Comparison of ENCODE assay signal across 30 cellular contexts in the genomic region with DNA sequence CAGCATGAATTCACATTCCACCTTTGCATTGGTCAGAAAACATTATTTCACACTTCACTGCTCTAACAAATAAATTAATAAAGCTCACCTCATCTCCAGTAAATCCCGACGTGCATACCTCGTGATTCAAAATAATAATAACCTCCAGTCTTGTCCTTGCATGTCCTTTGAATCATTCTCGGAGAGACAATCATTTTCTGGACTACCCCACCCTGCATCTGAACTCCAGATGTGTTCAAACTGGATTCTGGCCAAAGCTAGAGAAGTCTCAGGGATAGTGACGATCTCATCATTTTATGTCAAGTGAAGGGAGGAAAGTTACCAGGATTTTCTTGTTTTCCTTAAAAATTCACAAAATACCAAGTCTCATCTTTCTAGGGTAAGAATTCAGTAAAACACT.
DNase-seq lines count a peak whose midpoint lies in the region; ATAC-seq and TF ChIP-seq lines count a peak whose summit lies in the region.
"Had no signal": no experiment of that assay in that cellular context is flagged by ENCODE, and none has a peak within 500 bp of the region (broad histone marks: within the 10 kb centered on the region; RNA-seq: fewer than 3 reads in every experiment).

No MANE protein-coding gene starts in this region.

- POLR2A ChIA-PET in MCF 10A (lab: Yijun Ruan, JAX) = interaction anchor here (0.6 kb wide), 1 partner anchor 66 kb away, joined by 3 read pairs; no protein-coding TSS in a partner anchor

- H3K4me1 ChIP-seq in breast epithelium (no peaks in the 10 kb centered on the region), RWPE2 (ENCODE audit: insufficient read depth, poor library complexity, severe bottlenecking) (peaks cover 24% of the 10 kb centered on the region)
- H3K4me1 ChIP-seq: body of pancreas, heart left ventricle had no signal

- CTCF ChIA-PET in MCF 10A (lab: Yijun Ruan, JAX) = interaction anchor here (0.6 kb wide), 1 partner anchor 199 kb away, joined by 3 read pairs; no protein-coding TSS in a partner anchor

- no peaks in the 10 kb centered on the region for H3K36me3 Mint-ChIP-seq in MCF 10A (ENCODE audit: insufficient read depth, unreplicated experiment)
- H3K36me3 Mint-ChIP-seq: CD8-positive, alpha-beta T cell; naive thymus-derived CD4-positive, alpha-beta T cell had no signal

- H3K4me1 Mint-ChIP-seq in MCF 10A (ENCODE audit: insufficient read depth, unreplicated experiment) = peaks cover 20% of the 10 kb centered on the region
- H3K4me1 Mint-ChIP-seq: activated CD4-positive, alpha-beta T cell treated with anti-CD3 and anti-CD28 coated beads for 36 hours; activated T-helper 17 cell treated with anti-CD3 and anti-CD28 coated beads, Interleukin-2, amount 50 U/mL, for 72 hours; B cell; naive thymus-derived CD4-positive, alpha-beta T cell; stimulated activated naive CD8-positive, alpha-beta T cell treated with anti-CD3 and anti-CD28 coated beads, Interleukin-15, amount 100 ng/mL, for 72 hours had no signal

- H3K27me3 ChIP-seq in breast epithelium (no peaks in the 10 kb centered on the region), RWPE2 (ENCODE audit: insufficient read depth, poor library complexity, severe bottlenecking) (no peaks in the 10 kb centered on the region)
- H3K27me3 ChIP-seq: body of pancreas, heart left ventricle, neutrophil had no signal

- H3K4me3 Mint-ChIP-seq in MCF 10A (ENCODE audit: unreplicated experiment) = no peak overlapping the region
- H3K4me3 Mint-ChIP-seq: activated CD4-positive, alpha-beta T cell treated with anti-CD3 and anti-CD28 coated beads for 36 hours; activated CD8-positive, alpha-beta T cell treated with anti-CD3 and anti-CD28 coated beads, Interleukin-2, amount 10 ng/mL, durations not matched to agents 7 days and 5 days; activated T-helper 17 cell treated with anti-CD3 and anti-CD28 coated beads, Interleukin-2, amount 50 U/mL, for 72 hours; B cell; CD8-positive, alpha-beta T cell; naive thymus-derived CD4-positive, alpha-beta T cell; stimulated activated naive CD8-positive, alpha-beta T cell treated with anti-CD3 and anti-CD28 coated beads, Interleukin-15, amount 100 ng/mL, for 72 hours had no signal

- DNase-seq in MCF 10A (ENCODE audit: unreplicated experiment) (no peak), breast epithelium (ENCODE audit: low spot score in 2 of 2) (no peak), RWPE2 (ENCODE audit: low spot score) (no peak), fibroblast of peridontal ligament (ENCODE audit: extremely low read depth) (peak; percentile 25), omental fat pad (ENCODE audit: low spot score) (no peak), NCI-H128 (lab: John Stamatoyannopoulos, UW; ENCODE audit: unreplicated experiment) (no peak)
- DNase-seq in stimulated activated naive CD4-positive, alpha-beta T cell treated with Interleukin-2 at 50 U/mL for 16 hours (lab: John Stamatoyannopoulos, UW) = no peak
- DNase-seq: activated CD4-positive, alpha-beta T cell treated with anti-CD3 and anti-CD28 coated beads for 36 hours; activated CD8-positive, alpha-beta T cell treated with anti-CD3 and anti-CD28 coated beads, Interleukin-2, amount 10 ng/mL, durations not matched to agents 7 days and 5 days; activated naive CD4-positive, alpha-beta T cell treated with anti-CD3 and anti-CD28 coated beads, Interleukin-2, amount 50 U/mL, for 16 hours; body of pancreas; CD8-positive, alpha-beta T cell; cerebellar nuclear complex; DMS 273 treated with DMSO at 0.1 percent for 48 hours; foreskin melanocyte; heart left ventricle; islet precursor cell; naive thymus-derived CD4-positive, alpha-beta T cell; NCI-H146; NCI-H524; PC-3; right cardiac atrium; SHP77 treated with DMSO at 0.1 percent for 48 hours; stimulated activated CD8-positive, alpha-beta memory T cell treated with anti-CD3 and anti-CD28 coated beads, Interleukin-4, amount 100 ng/mL, for 48 hours; stimulated activated naive CD8-positive, alpha-beta T cell treated with anti-CD3 and anti-CD28 coated beads, Interleukin-15, amount 100 ng/mL, for 72 hours; T-helper 9 cell had no signal

- TF ChIP-seq CTCF in MCF 10A (IDR thresholded peaks at IDR 0.05; ENCODE audit: unreplicated experiment) (no peak), breast epithelium (IDR thresholded peaks at IDR 0.05) (no peak), RWPE2 (IDR thresholded peaks at IDR 0.05; ENCODE audit: poor library complexity, severe bottlenecking) (no peak), omental fat pad (IDR thresholded peaks at IDR 0.05) (no peak)

- no peak for TF ChIP-seq POLR2A in breast epithelium (IDR thresholded peaks at IDR 0.05)

- H3K27me3 Mint-ChIP-seq in MCF 10A (ENCODE audit: insufficient read depth, unreplicated experiment) = no peaks in the 10 kb centered on the region
- H3K27me3 Mint-ChIP-seq: activated T-helper 17 cell treated with anti-CD3 and anti-CD28 coated beads, Interleukin-2, amount 50 U/mL, for 72 hours; B cell; naive thymus-derived CD4-positive, alpha-beta T cell; stimulated activated naive CD8-positive, alpha-beta T cell treated with anti-CD3 and anti-CD28 coated beads, Interleukin-15, amount 100 ng/mL, for 72 hours had no signal

- H3K4me3 ChIP-seq in breast epithelium (no peak overlapping the region), RWPE2 (ENCODE audit: severe bottlenecking) (no peak overlapping the region)
- H3K4me3 ChIP-seq: body of pancreas, heart left ventricle had no signal

- H3K27ac ChIP-seq in breast epithelium (no peak overlapping the region), RWPE2 (ENCODE audit: poor library complexity, severe bottlenecking) (peak overlapping the region; percentile 84)
- H3K27ac ChIP-seq: body of pancreas, heart left ventricle, neutrophil had no signal

- peak overlapping the region; percentile 65 for H3K27ac Mint-ChIP-seq in MCF 10A (ENCODE audit: low read depth, unreplicated experiment)
- H3K27ac Mint-ChIP-seq: activated CD4-positive, alpha-beta T cell treated with anti-CD3 and anti-CD28 coated beads for 36 hours; activated CD8-positive, alpha-beta T cell treated with anti-CD3 and anti-CD28 coated beads, Interleukin-2, amount 10 ng/mL, durations not matched to agents 7 days and 5 days; activated T-helper 17 cell treated with anti-CD3 and anti-CD28 coated beads, Interleukin-2, amount 50 U/mL, for 72 hours; B cell; CD8-positive, alpha-beta T cell; naive thymus-derived CD4-positive, alpha-beta T cell; stimulated activated naive CD8-positive, alpha-beta T cell treated with anti-CD3 and anti-CD28 coated beads, Interleukin-15, amount 100 ng/mL, for 72 hours had no signal

- no peaks in the 10 kb centered on the region for H3K9me3 Mint-ChIP-seq in MCF 10A (ENCODE audit: unreplicated experiment)

- intact Hi-C loops in MCF 10A (cut with micrococcal nuclease) = no loop called here
- intact Hi-C loops in breast epithelium (cut with DNase I; ENCODE audit: low total_unique reads) = no loop called here

- BruUV-seq in MCF 10A (replicated peaks; lab: Mats Ljungman, UMichigan) = no TSS peak

- ATAC-seq in RWPE2 (ENCODE audit: low read depth) (peak; percentile 82), HG02588 (IDR thresholded peaks at IDR 0.05; ENCODE audit: unreplicated experiment) (no peak), omental fat pad (ENCODE audit: low FRiP score) (no peak)
- ATAC-seq: activated CD4-positive, alpha-beta T cell treated with anti-CD3 and anti-CD28 coated beads for 36 hours; activated CD8-positive, alpha-beta T cell treated with anti-CD3 and anti-CD28 coated beads, Interleukin-2, amount 10 ng/mL, durations not matched to agents 7 days and 5 days; activated T-helper 17 cell treated with anti-CD3 and anti-CD28 coated beads, Interleukin-2, amount 50 U/mL, for 72 hours; body of pancreas; CD8-positive, alpha-beta T cell; heart left ventricle; naive thymus-derived CD4-positive, alpha-beta T cell; PC-3; right cardiac atrium; stimulated activated naive CD8-positive, alpha-beta T cell treated with anti-CD3 and anti-CD28 coated beads, Interleukin-15, amount 100 ng/mL, for 72 hours had no signal

- H3K9me3 ChIP-seq in breast epithelium (no peaks in the 10 kb centered on the region), RWPE2 (ENCODE audit: severe bottlenecking) (no peaks in the 10 kb centered on the region)
- H3K9me3 ChIP-seq: neutrophil had no signal

- H3K36me3 ChIP-seq in breast epithelium = no peaks in the 10 kb centered on the region
- H3K36me3 ChIP-seq in RWPE2 (ENCODE audit: low read depth) = no peaks in the 10 kb centered on the region
- H3K36me3 ChIP-seq: heart left ventricle, neutrophil had no signal
